Comparison of ENCODE assay signal across 9 cellular contexts in the genomic region with DNA sequence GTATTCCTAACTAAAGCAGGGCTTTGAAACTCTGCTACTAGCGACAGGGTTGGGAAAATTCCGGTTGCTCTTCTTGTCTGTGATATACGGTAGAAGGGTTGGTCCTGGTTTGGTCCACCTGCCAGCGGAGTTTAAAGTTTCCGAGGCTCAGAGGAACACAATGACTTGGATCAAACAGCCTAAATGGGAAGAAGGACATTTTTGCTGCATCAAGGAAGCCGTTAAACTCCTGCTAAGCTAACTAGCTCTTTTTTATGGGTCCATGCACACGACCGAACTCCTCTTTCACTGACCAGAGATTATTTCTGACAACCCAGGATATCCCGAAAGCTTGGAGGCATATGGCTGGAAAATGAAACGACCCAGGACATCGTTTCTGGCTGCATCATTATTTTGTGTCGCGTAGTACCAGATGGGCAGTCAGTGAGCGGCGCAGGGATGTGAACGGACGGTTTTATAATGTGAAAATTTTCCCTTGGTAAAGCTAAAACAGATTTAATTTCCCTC. TPM values are rescaled to one million over a fixed set of nuclear protein-coding genes. Genes with fewer than 3 reads are reported as not detected.
DNase-seq lines count a peak whose midpoint lies in the region; ATAC-seq lines count a peak whose summit lies in the region.
"Had no signal": no experiment of that assay in that cellular context is flagged by ENCODE, and none has a peak within 500 bp of the region (broad histone marks: within the 10 kb centered on the region; RNA-seq: fewer than 3 reads in every experiment).

LURAP1L (plus strand) TSS at position 160 of the 507 bp plus-strand sequence. CDS start 696 bp downstream, outside the sequence.

- H3K9ac ChIP-seq in skeletal muscle tissue (ENCODE audit: low read depth in 1 of 3, low read length in 3 of 3): peak within 1 kb of the TSS; percentile 68 to 83 (median 69)
- H3K9ac ChIP-seq: BLaER1 had no signal

- H3K27me3 ChIP-seq in skeletal muscle tissue (ENCODE audit: control insufficient read depth in 3 of 3, insufficient read depth in 3 of 3, low read length in 3 of 3): no peaks in the 10 kb centered on the region
- H3K27me3 ChIP-seq: BLaER1 had no signal

- H3K27ac ChIP-seq in caudate nucleus (ENCODE audit: low read depth, low read length) (peak within 1 kb of the TSS; percentile 90), skeletal muscle tissue (ENCODE audit: low read depth, low read length) (peak within 1 kb of the TSS; percentile 63)
- H3K27ac ChIP-seq: BLaER1 had no signal

- peaks cover 5 to 16% (median 6%) of the 10 kb centered on the region in 3 donors for H3K4me1 ChIP-seq in skeletal muscle tissue (ENCODE audit: control insufficient read depth in 3 of 3, insufficient read depth in 3 of 3, low read length in 3 of 3)
- H3K4me1 ChIP-seq: BLaER1 had no signal

- no peaks in the 10 kb centered on the region for H3K9me3 ChIP-seq in skeletal muscle tissue (ENCODE audit: control insufficient read depth in 3 of 3, low read length in 3 of 3)

- DNase-seq in DMS79 treated with DMSO at 0.1 percent for 48 hours (lab: John Stamatoyannopoulos, UW) (peak; percentile 46), DMS79 (lab: John Stamatoyannopoulos, UW) (no peak), NCI-H510A treated with DMSO at 0.1 percent for 48 hours (lab: John Stamatoyannopoulos, UW) (peak; percentile 79), caudate nucleus (lab: John Stamatoyannopoulos, UW) (peak in 24 of 61 donors; percentile 1 to 83 (median 20)), iris pigment epithelial cell (ENCODE audit: low read depth) (peak; percentile 84)

- H3K36me3 ChIP-seq in skeletal muscle tissue (ENCODE audit: control insufficient read depth in 3 of 3, insufficient read depth in 3 of 3, low read length in 3 of 3): no peaks in the 10 kb centered on the region
- H3K36me3 ChIP-seq: BLaER1 had no signal

- H3K4me3 ChIP-seq in skeletal muscle tissue (ENCODE audit: low read length in 3 of 3): peak within 1 kb of the TSS; percentile 71 to 84 (median 81)
- H3K4me3 ChIP-seq: BLaER1 had no signal

- ATAC-seq in HG03097 (IDR thresholded peaks at IDR 0.05; ENCODE audit: low FRiP score, unreplicated experiment) (no peak), GM18498 (IDR thresholded peaks at IDR 0.05; ENCODE audit: unreplicated experiment) (no peak)

RNA-seq across cellular contexts. Expression of gene LURAP1L, which starts in this region (rescaled TPM):
- 14.1 TPM for total RNA-seq in skeletal muscle tissue
